ENCODE assay signal across 8 cellular contexts in genomic region chr3:14261229-14261628, GRCh38.
DNase-seq lines count a peak whose midpoint lies in the region; ATAC-seq and TF ChIP-seq lines count a peak whose summit lies in the region.

No MANE protein-coding gene starts in this region.

- ATAC-seq in GM19372 (IDR thresholded peaks at IDR 0.05; ENCODE audit: low read depth, unreplicated experiment) = peak; percentile 53
- ATAC-seq in left lung = peak; percentile 94
- no peak for ATAC-seq in GM21528 (IDR thresholded peaks at IDR 0.05; ENCODE audit: low FRiP score, unreplicated experiment)

- DNase-seq in AG08396 (ENCODE audit: low spot score) (peak; percentile 84), NCI-H345 (lab: John Stamatoyannopoulos, UW) (peak; percentile 60), cerebellum (ENCODE audit: low spot score) (peak; percentile 74), left lung (peak; percentile 82 to 94)
- peak; percentile 83 for DNase-seq in activated CD4-positive, alpha-beta T cell treated with anti-CD3 and anti-CD28 coated beads for 48 hours
- peak; percentile 65 to 77 for DNase-seq in stimulated activated CD4-positive, alpha-beta T cell treated with anti-CD3 and anti-CD28 coated beads, Interleukin-4, amount 100 ng/mL, for 48 hours (ENCODE audit: low read depth in 2 of 2)

- H3K36me3 ChIP-seq in left lung = no peaks in the 10 kb centered on the region

- no peak overlapping the region for H3K27ac ChIP-seq in left lung

- no peaks in the 10 kb centered on the region for H3K4me1 ChIP-seq in left lung

- TF ChIP-seq CTCF in left lung (IDR thresholded peaks at IDR 0.05) = peak; percentile 97 to 99

- H3K27me3 ChIP-seq in left lung = peaks cover 0 to 1% of the 10 kb centered on the region in 2 donors

- H3K9me3 ChIP-seq in left lung = no peaks in the 10 kb centered on the region

- H3K4me3 ChIP-seq in left lung = no peak overlapping the region

- intact Hi-C loops in left lung (cut with DNase I) = loop anchor here in 1 of 2 donors (5.0 kb wide), 1 partner anchor 206 kb away; no protein-coding TSS in a partner anchor
